In the genomic region with DNA sequence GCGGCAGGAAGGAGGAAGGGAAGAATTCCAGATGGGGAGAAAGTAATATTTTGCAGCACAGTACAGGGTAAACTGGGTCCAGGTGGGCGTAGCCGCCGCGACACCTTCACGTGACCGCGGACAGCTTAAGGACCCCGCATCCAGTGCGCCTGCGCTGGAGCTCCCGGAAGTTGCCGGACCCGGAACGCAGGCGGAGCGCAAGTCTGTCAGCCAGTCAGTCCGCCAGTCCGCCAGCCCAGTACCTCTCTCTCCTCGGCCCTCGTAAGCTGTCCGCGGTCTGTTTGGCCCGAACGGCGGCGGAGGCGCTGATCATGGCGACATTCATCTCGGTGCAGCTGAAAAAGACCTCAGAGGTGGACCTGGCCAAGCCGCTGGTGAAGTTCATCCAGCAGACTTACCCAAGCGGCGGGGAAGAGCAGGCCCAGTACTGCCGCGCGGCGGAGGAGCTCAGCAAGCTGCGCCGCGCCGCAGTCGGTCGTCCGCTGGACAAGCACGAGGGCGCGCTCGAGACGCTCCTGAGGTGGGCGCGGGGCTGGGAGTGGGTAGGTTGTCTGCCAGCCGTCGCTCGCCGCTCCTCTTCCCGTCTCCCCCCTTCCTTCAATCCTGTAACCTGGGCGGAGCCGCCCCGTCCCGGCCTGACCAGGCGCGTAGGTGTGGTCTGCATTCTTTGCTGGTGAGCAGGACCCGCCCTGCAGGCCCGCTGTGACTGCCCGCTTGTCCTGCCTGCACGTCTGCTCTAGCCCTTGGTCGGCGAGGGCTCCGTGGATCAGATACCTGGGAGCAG, we compare ENCODE assay signal across 1 cellular context.
TF ChIP-seq lines count a peak whose summit lies in the region.

Gene PDCD6IP (plus strand): TSS at position 213 of the 784 bp plus-strand sequence. CDS start 99 bp downstream, at position 312.

TF ChIP-seq in K562, 482 proteins besides CTCF, POLR2A, EP300 and RAD21 (continued from another document and continues in another):
- TF ChIP-seq, protein P1, sequence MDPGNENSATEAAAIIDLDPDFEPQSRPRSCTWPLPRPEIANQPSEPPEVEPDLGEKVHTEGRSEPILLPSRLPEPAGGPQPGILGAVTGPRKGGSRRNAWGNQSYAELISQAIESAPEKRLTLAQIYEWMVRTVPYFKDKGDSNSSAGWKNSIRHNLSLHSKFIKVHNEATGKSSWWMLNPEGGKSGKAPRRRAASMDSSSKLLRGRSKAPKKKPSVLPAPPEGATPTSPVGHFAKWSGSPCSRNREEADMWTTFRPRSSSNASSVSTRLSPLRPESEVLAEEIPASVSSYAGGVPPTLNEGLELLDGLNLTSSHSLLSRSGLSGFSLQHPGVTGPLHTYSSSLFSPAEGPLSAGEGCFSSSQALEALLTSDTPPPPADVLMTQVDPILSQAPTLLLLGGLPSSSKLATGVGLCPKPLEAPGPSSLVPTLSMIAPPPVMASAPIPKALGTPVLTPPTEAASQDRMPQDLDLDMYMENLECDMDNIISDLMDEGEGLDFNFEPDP (CRISPR knock-in tag; IDR thresholded peaks at IDR 0.05): no peak
- TF ChIP-seq MYBL2 (IDR thresholded peaks at IDR 0.05; ENCODE audit: low read depth): no peak
- no peak for TF ChIP-seq MYBL2 (CRISPR knock-in tag; IDR thresholded peaks at IDR 0.05; ENCODE audit: borderline replicate concordance)
- no peak for TF ChIP-seq NCOA6 (IDR thresholded peaks at IDR 0.05)
- no peak for TF ChIP-seq NFIX (CRISPR knock-in tag; IDR thresholded peaks at IDR 0.05; ENCODE audit: low read depth)
- TF ChIP-seq SRSF3 (IDR thresholded peaks at IDR 0.05; ENCODE audit: insufficient read depth, low read length): no peak
- TF ChIP-seq THAP12 (CRISPR knock-in tag; IDR thresholded peaks at IDR 0.05): peak; percentile 83
- 0 out of 2 replicates have a peak, but pooled peaks have one; percentile 27 for TF ChIP-seq PTBP1 (IDR thresholded peaks at IDR 0.05; ENCODE audit: low read depth, low read length)
- peak; percentile 75 for TF ChIP-seq RB1 (IDR thresholded peaks at IDR 0.05; ENCODE audit: low read depth)
- TF ChIP-seq SAP30 (IDR thresholded peaks at IDR 0.05; ENCODE audit: borderline replicate concordance, insufficient read depth, low read depth, low read length, poor library complexity, severe bottlenecking): peak; percentile 94
- TF ChIP-seq NR4A1 (CRISPR knock-in tag; IDR thresholded peaks at IDR 0.05): no peak; the same call in 1 of the 2 replicates
- TF ChIP-seq NR4A1 (tag; IDR thresholded peaks at IDR 0.05): peak; percentile 55; the same call in 1 of the 2 replicates
- no peak for TF ChIP-seq RBM34 (IDR thresholded peaks at IDR 0.05; ENCODE audit: borderline replicate concordance, insufficient read depth, low read length)
- TF ChIP-seq ZNF609 (CRISPR knock-in tag; IDR thresholded peaks at IDR 0.05; ENCODE audit: borderline replicate concordance): peak; percentile 76; the same call in 1 of the 2 replicates
- TF ChIP-seq MCM2 (IDR thresholded peaks at IDR 0.05; ENCODE audit: low read depth): no peak
- TF ChIP-seq, protein P2, sequence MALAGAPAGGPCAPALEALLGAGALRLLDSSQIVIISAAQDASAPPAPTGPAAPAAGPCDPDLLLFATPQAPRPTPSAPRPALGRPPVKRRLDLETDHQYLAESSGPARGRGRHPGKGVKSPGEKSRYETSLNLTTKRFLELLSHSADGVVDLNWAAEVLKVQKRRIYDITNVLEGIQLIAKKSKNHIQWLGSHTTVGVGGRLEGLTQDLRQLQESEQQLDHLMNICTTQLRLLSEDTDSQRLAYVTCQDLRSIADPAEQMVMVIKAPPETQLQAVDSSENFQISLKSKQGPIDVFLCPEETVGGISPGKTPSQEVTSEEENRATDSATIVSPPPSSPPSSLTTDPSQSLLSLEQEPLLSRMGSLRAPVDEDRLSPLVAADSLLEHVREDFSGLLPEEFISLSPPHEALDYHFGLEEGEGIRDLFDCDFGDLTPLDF (CRISPR knock-in tag; IDR thresholded peaks at IDR 0.05): peak; percentile 86
- no peak for TF ChIP-seq GTF3C2 (IDR thresholded peaks at IDR 0.05; ENCODE audit: borderline replicate concordance, extremely low read depth, insufficient read length)
- no peak for TF ChIP-seq TRIM25 (IDR thresholded peaks at IDR 0.05; ENCODE audit: borderline replicate concordance)
- peak; percentile 99 for TF ChIP-seq POLR2G (IDR thresholded peaks at IDR 0.05; ENCODE audit: low read depth, low read length)
- TF ChIP-seq KLF13 (tag; IDR thresholded peaks at IDR 0.05; ENCODE audit: borderline replicate concordance, low read depth): peak; percentile 99
- TF ChIP-seq RFX7 (CRISPR knock-in tag; IDR thresholded peaks at IDR 0.05): no peak
- 0 out of 2 replicates have a peak, but pooled peaks have one; percentile 66 for TF ChIP-seq HCFC1 (IDR thresholded peaks at IDR 0.05; ENCODE audit: low read depth, low read length)
- TF ChIP-seq CHAMP1 (IDR thresholded peaks at IDR 0.05): 0 out of 2 replicates have a peak, but pooled peaks have one; percentile 70
- no peak for TF ChIP-seq MECOM (CRISPR knock-in tag; IDR thresholded peaks at IDR 0.05)
- no peak; a peak in 3 of 4 replicates for TF ChIP-seq RCOR1 (IDR thresholded peaks at IDR 0.05; ENCODE audit: borderline replicate concordance in 1 of 2, low read depth in 2 of 2, low read length in 2 of 2)
- TF ChIP-seq LCOR (CRISPR knock-in tag; IDR thresholded peaks at IDR 0.05): peak; percentile 89
- peak; percentile 74 for TF ChIP-seq HDAC2 (IDR thresholded peaks at IDR 0.05)
- no peak for TF ChIP-seq ZNF76 (CRISPR knock-in tag; IDR thresholded peaks at IDR 0.05; ENCODE audit: borderline replicate concordance)
- TF ChIP-seq EZH2 (IDR thresholded peaks at IDR 0.05; ENCODE audit: borderline replicate concordance, low read depth, low read length): no peak
- TF ChIP-seq BCLAF1 (IDR thresholded peaks at IDR 0.05; ENCODE audit: borderline replicate concordance in 1 of 2, control insufficient read depth in 1 of 2, low read depth in 2 of 2, low read length in 1 of 2): peak in 1 of 2 experiments; percentile 87; a peak in 2 of 4 replicates
- no peak for TF ChIP-seq DDX20 (tag; IDR thresholded peaks at IDR 0.05; ENCODE audit: low read depth)
- no peak for TF ChIP-seq ZNF41 (CRISPR knock-in tag; conservative IDR thresholded peaks at IDR 0.05)
